In genomic region chr1:174519845-174520244, GRCh38 we compare ENCODE assay signal across 21 cellular contexts.
DNase-seq lines count a peak whose midpoint lies in the region; ATAC-seq and TF ChIP-seq lines count a peak whose summit lies in the region.
"Had no signal": no experiment of that assay in that cellular context is flagged by ENCODE, and none has a peak within 500 bp of the region (broad histone marks: within the 10 kb centered on the region; RNA-seq: fewer than 3 reads in every experiment).

No MANE protein-coding gene starts in this region.

- CTCF ChIA-PET in SK-N-SH (lab: Yijun Ruan, JAX) = no interaction called here

- no peaks in the 10 kb centered on the region for H3K36me3 ChIP-seq in SK-N-SH (replicated peaks in 1 of 2; ENCODE audit: control insufficient read depth in 1 of 2, insufficient read depth in 2 of 2, low read length in 1 of 2)
- H3K36me3 ChIP-seq in H7 (replicated peaks; ENCODE audit: control insufficient read depth, insufficient read depth, low read length) = no peaks in the 10 kb centered on the region
- H3K36me3 ChIP-seq: HAP-1 had no signal

- no peaks in the 10 kb centered on the region for H3K9me2 ChIP-seq in SK-N-SH

- peak overlapping the region in 1 of 2 experiments; percentile 43; a peak in 1 of 4 replicates for H3K27ac ChIP-seq in SK-N-SH (ENCODE audit: low read depth in 2 of 2, low read length in 1 of 2)
- H3K27ac ChIP-seq: C4-2B, coronary artery, HL-60 had no signal

- POLR2A ChIA-PET in SK-N-SH (lab: Yijun Ruan, JAX) = no interaction called here

- no peaks in the 10 kb centered on the region for H3K79me2 ChIP-seq in SK-N-SH (ENCODE audit: insufficient read depth)

- DNase-seq in NCI-H82 (lab: John Stamatoyannopoulos, UW) (peak; percentile 37), NCI-H82 treated with DMSO at 0.1 percent for 48 hours (lab: John Stamatoyannopoulos, UW; ENCODE audit: unreplicated experiment) (no peak), SK-N-SH (peak; percentile 47), left cardiac atrium (peak; percentile 33), retina (peak; percentile 5), NCI-H128 (lab: John Stamatoyannopoulos, UW; ENCODE audit: unreplicated experiment) (no peak), H7 (no peak)
- DNase-seq: activated CD4-positive, alpha-beta T cell treated with anti-CD3 and anti-CD28 coated beads for 1 hour; activated CD8-positive, alpha-beta memory T cell treated with anti-CD3 and anti-CD28 coated beads for 24 hours; activated naive CD4-positive, alpha-beta T cell treated with anti-CD3 and anti-CD28 coated beads, Interleukin-2, amount 50 U/mL, for 16 hours; activated T-cell treated with anti-CD3 and anti-CD28 coated beads, Interleukin-2, amount 50 U/mL, for 72 hours; aorta; GDM1; kidney glomerular epithelial cell; mesendoderm; NCI-H2029 treated with DMSO at 0.1 percent for 48 hours had no signal

- peak in 1 of 2 experiments; percentile 78; a peak in 2 of 4 replicates for TF ChIP-seq EP300 in SK-N-SH (IDR thresholded peaks at IDR 0.05; ENCODE audit: borderline replicate concordance in 1 of 2, low read depth in 1 of 2, low read length in 1 of 2)

- TF ChIP-seq CTCF in SK-N-SH (IDR thresholded peaks at IDR 0.05) = no peak

- 10% methylated on average over 2 of the region's 2 CpGs for WGBS in SK-N-SH (ENCODE audit: low lambda C conversion rate)

- H2AFZ ChIP-seq in SK-N-SH (ENCODE audit: low read depth) = no peak overlapping the region

- ATAC-seq in left cardiac atrium = peak; percentile 75 to 85
- no peak for ATAC-seq in GM18873 (IDR thresholded peaks at IDR 0.05; ENCODE audit: low FRiP score, unreplicated experiment)
- ATAC-seq: activated T-cell treated with anti-CD3 and anti-CD28 coated beads, Interleukin-2, amount 50 U/mL, for 72 hours had no signal

- peak; percentile 36 for TF ChIP-seq RAD21 in SK-N-SH (IDR thresholded peaks at IDR 0.05; ENCODE audit: low read length)

- H3K27me3 ChIP-seq in SK-N-SH (ENCODE audit: insufficient read depth) = no peaks in the 10 kb centered on the region
- H3K27me3 ChIP-seq in H7 (ENCODE audit: control insufficient read depth, insufficient read depth, low read length) = no peaks in the 10 kb centered on the region

- intact Hi-C loops in left cardiac atrium (cut with DNase I) = no loop called here

- H3K9me3 ChIP-seq in SK-N-SH = no peaks in the 10 kb centered on the region
- H3K9me3 ChIP-seq: HAP-1 had no signal

- no peak overlapping the region for H3K4me2 ChIP-seq in SK-N-SH

- peaks cover 0 to 10% of the 10 kb centered on the region in 2 experiments; a peak in 2 of 4 replicates for H3K4me1 ChIP-seq in SK-N-SH (ENCODE audit: control insufficient read depth in 1 of 2, insufficient read depth in 2 of 2, low read depth in 1 of 2, low read length in 1 of 2)
- H3K4me1 ChIP-seq: HAP-1 had no signal

- H3K4me3 ChIP-seq in SK-N-SH (ENCODE audit: low read depth in 2 of 2, low read length in 1 of 2) (no peak overlapping the region), H7 (ENCODE audit: insufficient read depth, low read depth, low read length) (no peak overlapping the region)
- H3K4me3 ChIP-seq: coronary artery, HAP-1 had no signal

- H4K20me1 ChIP-seq in SK-N-SH (ENCODE audit: insufficient read depth) = no peaks in the 10 kb centered on the region

- no peak overlapping the region for H3K9ac ChIP-seq in SK-N-SH

- no peaks in the 10 kb centered on the region for H3F3A ChIP-seq in SK-N-SH (replicated peaks; ENCODE audit: insufficient read depth)

TF ChIP-seq in SK-N-SH, 30 proteins besides CTCF, POLR2A, EP300 and RAD21:
- no peak for TF ChIP-seq GABPA (IDR thresholded peaks at IDR 0.05; ENCODE audit: low read depth)
- 0 out of 2 replicates have a peak, but pooled peaks have one; percentile 13 for TF ChIP-seq TCF12 (IDR thresholded peaks at IDR 0.05)
- TF ChIP-seq MAX (IDR thresholded peaks at IDR 0.05; ENCODE audit: low read depth) = no peak
- TF ChIP-seq NFIC (IDR thresholded peaks at IDR 0.05; ENCODE audit: borderline replicate concordance) = no peak
- no peak for TF ChIP-seq SIN3A (IDR thresholded peaks at IDR 0.05; ENCODE audit: borderline replicate concordance, low read depth, low read length)
- TF ChIP-seq RFX5 (IDR thresholded peaks at IDR 0.05; ENCODE audit: low read length) = no peak
- TF ChIP-seq RCOR1 (IDR thresholded peaks at IDR 0.05; ENCODE audit: low read length) = peak; percentile 87; the same call in 1 of the 2 replicates
- TF ChIP-seq GATA2 (CRISPR knock-in tag; IDR thresholded peaks at IDR 0.05) = peak; percentile 80
- no peak for TF ChIP-seq YY1 (IDR thresholded peaks at IDR 0.05; ENCODE audit: low read depth)
- TF ChIP-seq POLR2AphosphoS5 (IDR thresholded peaks at IDR 0.05; ENCODE audit: low read depth, low read length) = no peak
- no peak for TF ChIP-seq FOSL2 (IDR thresholded peaks at IDR 0.05; ENCODE audit: borderline replicate concordance, low read depth)
- no peak for TF ChIP-seq TAF1 (IDR thresholded peaks at IDR 0.05; ENCODE audit: borderline replicate concordance, low read depth, low read length)
- TF ChIP-seq, protein P1, sequence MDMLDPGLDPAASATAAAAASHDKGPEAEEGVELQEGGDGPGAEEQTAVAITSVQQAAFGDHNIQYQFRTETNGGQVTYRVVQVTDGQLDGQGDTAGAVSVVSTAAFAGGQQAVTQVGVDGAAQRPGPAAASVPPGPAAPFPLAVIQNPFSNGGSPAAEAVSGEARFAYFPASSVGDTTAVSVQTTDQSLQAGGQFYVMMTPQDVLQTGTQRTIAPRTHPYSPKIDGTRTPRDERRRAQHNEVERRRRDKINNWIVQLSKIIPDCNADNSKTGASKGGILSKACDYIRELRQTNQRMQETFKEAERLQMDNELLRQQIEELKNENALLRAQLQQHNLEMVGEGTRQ (IDR thresholded peaks at IDR 0.05; ENCODE audit: borderline replicate concordance, low read depth, low read length) = no peak
- no peak for TF ChIP-seq SMC3 (IDR thresholded peaks at IDR 0.05; ENCODE audit: low read depth, low read length)
- TF ChIP-seq CHD2 (IDR thresholded peaks at IDR 0.05; ENCODE audit: low read length, partially characterized antibody) = peak; percentile 39
- TF ChIP-seq TEAD4 (IDR thresholded peaks at IDR 0.05; ENCODE audit: borderline replicate concordance, insufficient read depth) = no peak
- TF ChIP-seq RXRA (IDR thresholded peaks at IDR 0.05; ENCODE audit: borderline replicate concordance, low read depth) = no peak
- TF ChIP-seq PBX3 (IDR thresholded peaks at IDR 0.05) = no peak
- TF ChIP-seq, protein P2, sequence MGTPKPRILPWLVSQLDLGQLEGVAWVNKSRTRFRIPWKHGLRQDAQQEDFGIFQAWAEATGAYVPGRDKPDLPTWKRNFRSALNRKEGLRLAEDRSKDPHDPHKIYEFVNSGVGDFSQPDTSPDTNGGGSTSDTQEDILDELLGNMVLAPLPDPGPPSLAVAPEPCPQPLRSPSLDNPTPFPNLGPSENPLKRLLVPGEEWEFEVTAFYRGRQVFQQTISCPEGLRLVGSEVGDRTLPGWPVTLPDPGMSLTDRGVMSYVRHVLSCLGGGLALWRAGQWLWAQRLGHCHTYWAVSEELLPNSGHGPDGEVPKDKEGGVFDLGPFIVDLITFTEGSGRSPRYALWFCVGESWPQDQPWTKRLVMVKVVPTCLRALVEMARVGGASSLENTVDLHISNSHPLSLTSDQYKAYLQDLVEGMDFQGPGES (IDR thresholded peaks at IDR 0.05; ENCODE audit: low read depth, low read length) = no peak
- TF ChIP-seq, protein P3, sequence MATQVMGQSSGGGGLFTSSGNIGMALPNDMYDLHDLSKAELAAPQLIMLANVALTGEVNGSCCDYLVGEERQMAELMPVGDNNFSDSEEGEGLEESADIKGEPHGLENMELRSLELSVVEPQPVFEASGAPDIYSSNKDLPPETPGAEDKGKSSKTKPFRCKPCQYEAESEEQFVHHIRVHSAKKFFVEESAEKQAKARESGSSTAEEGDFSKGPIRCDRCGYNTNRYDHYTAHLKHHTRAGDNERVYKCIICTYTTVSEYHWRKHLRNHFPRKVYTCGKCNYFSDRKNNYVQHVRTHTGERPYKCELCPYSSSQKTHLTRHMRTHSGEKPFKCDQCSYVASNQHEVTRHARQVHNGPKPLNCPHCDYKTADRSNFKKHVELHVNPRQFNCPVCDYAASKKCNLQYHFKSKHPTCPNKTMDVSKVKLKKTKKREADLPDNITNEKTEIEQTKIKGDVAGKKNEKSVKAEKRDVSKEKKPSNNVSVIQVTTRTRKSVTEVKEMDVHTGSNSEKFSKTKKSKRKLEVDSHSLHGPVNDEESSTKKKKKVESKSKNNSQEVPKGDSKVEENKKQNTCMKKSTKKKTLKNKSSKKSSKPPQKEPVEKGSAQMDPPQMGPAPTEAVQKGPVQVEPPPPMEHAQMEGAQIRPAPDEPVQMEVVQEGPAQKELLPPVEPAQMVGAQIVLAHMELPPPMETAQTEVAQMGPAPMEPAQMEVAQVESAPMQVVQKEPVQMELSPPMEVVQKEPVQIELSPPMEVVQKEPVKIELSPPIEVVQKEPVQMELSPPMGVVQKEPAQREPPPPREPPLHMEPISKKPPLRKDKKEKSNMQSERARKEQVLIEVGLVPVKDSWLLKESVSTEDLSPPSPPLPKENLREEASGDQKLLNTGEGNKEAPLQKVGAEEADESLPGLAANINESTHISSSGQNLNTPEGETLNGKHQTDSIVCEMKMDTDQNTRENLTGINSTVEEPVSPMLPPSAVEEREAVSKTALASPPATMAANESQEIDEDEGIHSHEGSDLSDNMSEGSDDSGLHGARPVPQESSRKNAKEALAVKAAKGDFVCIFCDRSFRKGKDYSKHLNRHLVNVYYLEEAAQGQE (IDR thresholded peaks at IDR 0.05; ENCODE audit: low read depth, low read length) = no peak
- TF ChIP-seq FOXM1 (IDR thresholded peaks at IDR 0.05; ENCODE audit: low read depth) = no peak
- TF ChIP-seq FOXJ3 (CRISPR knock-in tag; IDR thresholded peaks at IDR 0.05) = peak; percentile 55; the same call in 1 of the 2 replicates
TF ChIP-seq in SK-N-SH: peak in this region for 5.

Comparison
In these comparisons a context has a peak if more than half of its experiments do, and no peak if none do; other contexts are left out.
1. DNase-seq: peak in NCI-H82 (single experiment), SK-N-SH (single experiment), left cardiac atrium (single experiment) and retina (single experiment); none in NCI-H82 treated with DMSO at 0.1 percent for 48 hours (single experiment), NCI-H128 (single experiment) and H7 (single experiment).